8 cellular contexts compared by ENCODE assay signal in the genomic region with DNA sequence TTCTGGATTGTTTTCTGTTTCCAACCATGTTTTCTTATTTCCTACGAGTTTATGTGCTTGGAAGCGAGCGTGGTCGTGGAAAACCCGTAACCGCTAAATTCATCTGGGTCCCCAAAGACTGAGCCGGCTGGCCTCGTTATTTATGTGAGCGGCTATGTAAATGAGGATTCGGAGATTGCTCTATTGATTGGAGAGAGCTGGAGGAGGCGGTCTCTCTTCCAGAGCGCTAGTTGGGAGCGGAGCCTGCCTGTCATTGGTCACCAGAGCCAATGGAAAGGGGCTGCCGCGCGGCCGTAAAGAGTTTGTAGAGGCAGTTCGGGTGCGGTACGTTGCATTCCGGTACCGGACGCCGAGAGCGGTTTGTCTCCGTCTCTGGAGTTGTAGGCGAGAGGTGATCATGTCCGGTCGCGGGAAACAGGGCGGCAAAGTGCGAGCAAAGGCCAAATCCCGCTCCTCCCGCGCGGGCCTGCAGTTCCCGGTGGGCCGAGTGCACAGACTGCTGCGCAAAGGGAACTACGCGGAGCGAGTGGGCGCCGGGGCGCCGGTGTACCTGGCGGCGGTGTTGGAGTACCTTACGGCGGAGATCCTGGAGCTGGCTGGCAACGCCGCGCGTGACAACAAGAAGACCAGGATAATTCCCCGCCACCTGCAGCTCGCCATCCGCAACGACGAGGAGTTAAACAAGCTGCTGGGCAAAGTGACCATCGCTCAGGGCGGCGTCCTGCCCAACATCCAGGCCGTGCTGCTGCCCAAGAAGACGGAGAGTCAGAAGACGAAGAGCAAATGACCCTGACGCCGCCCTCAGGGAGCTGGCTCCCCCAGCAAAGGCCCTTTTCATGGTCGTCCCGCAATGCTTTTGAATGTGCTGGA. TPM values are rescaled to one million over a fixed set of nuclear protein-coding genes. Genes with fewer than 3 reads are reported as not detected.
DNase-seq lines count a peak whose midpoint lies in the region; ATAC-seq and TF ChIP-seq lines count a peak whose summit lies in the region.

No MANE protein-coding gene starts in this region.

- peak overlapping the region; percentile 80 for H3K4me2 ChIP-seq in HCT116 (ENCODE audit: low read length)

- peak overlapping the region; percentile 73 for H3K9ac ChIP-seq in HCT116 (ENCODE audit: low read length)

- H3K27me3 ChIP-seq in HCT116 (ENCODE audit: insufficient read depth, low read length): no peaks in the 10 kb centered on the region

- H3K27me3 Mint-ChIP-seq in activated CD4-positive, alpha-beta T cell treated with anti-CD3 and anti-CD28 coated beads, Interleukin-2, amount 10 ng/mL, durations not matched to agents 7 days and 5 days: no peaks in the 10 kb centered on the region

- no peaks in the 10 kb centered on the region for H3K9me3 Mint-ChIP-seq in activated CD4-positive, alpha-beta T cell treated with anti-CD3 and anti-CD28 coated beads, Interleukin-2, amount 10 ng/mL, durations not matched to agents 7 days and 5 days

- no peaks in the 10 kb centered on the region for H3K79me2 ChIP-seq in HCT116 (ENCODE audit: insufficient read depth, low read length)

- no peaks in the 10 kb centered on the region for H3K9me2 ChIP-seq in HCT116 (ENCODE audit: insufficient read depth)

- RAD21 ChIA-PET in HCT116 (lab: Charles Lee; ENCODE audit: low non-redundant PET in 1 of 2, low total read pairs in 2 of 2, uncharacterized antibody in 2 of 2, unreplicated experiment in 2 of 2): no interaction called here

- POLR2A ChIA-PET in HCT116 (lab: Charles Lee): interaction anchor here (1.2 to 2.9 kb wide), 2 partner anchors 15 to 29 kb away, joined by 3 to 13 read pairs; partner anchors contain the start of genes C12orf60 and WBP11
- POLR2A ChIA-PET in activated CD4-positive, alpha-beta T cell treated with anti-CD3 and anti-CD28 coated beads, Interleukin-2, amount 10 ng/mL, durations not matched to agents 7 days and 5 days (lab: Charles Lee): interaction anchor here (0.6 to 2.6 kb wide), 4 partner anchors 29 to 180 kb away, joined by 3 to 11 read pairs (median 6); partner anchors contain the start of genes C12orf60 and WBP11

- H2AFZ ChIP-seq in HCT116 (ENCODE audit: low read depth, low read length, poor library complexity, severe bottlenecking): no peak overlapping the region

- H3K4me1 ChIP-seq in HCT116 (ENCODE audit: control insufficient read depth in 1 of 2, insufficient read depth in 2 of 2, low read length in 2 of 2): peaks cover 21 to 44% of the 10 kb centered on the region in 2 experiments

- DNase-seq in GM04504 (ENCODE audit: low read depth) (peak; percentile 92), HCT116 (ENCODE audit: low read depth, low spot score) (peak; percentile 74), NB4 (ENCODE audit: low read depth) (peak; percentile 87), dedifferentiated amniotic fluid mesenchymal stem cell (ENCODE audit: extremely low spot score) (peak; percentile 95), left colon (peak; percentile 96 to 98), NCI-H1048 (lab: John Stamatoyannopoulos, UW) (no peak)
- peak; percentile 96 for DNase-seq in activated CD4-positive, alpha-beta T cell treated with anti-CD3 and anti-CD28 coated beads, Interleukin-2, amount 10 ng/mL, durations not matched to agents 7 days and 5 days
- DNase-seq in stimulated activated CD4-positive, alpha-beta T cell treated with anti-CD3 and anti-CD28 coated beads, Interleukin-1b, Interleukin-23, amount 100 ng/mL, for 24 hours (ENCODE audit: low read depth in 4 of 4, low spot score in 1 of 4): peak; percentile 58 to 81 (median 76)

- peak; percentile 73 for ATAC-seq in HCT116
- peak; percentile 70 for ATAC-seq in left colon

- intact Hi-C loops in HCT116 (cut with micrococcal nuclease): loop anchor here (5.0 kb wide), 1 partner anchor 142 kb away; no protein-coding TSS in a partner anchor
- intact Hi-C loops in left colon (cut with DNase I, micrococcal nuclease): no loop called here

- TF ChIP-seq RAD21 in HCT116 (IDR thresholded peaks at IDR 0.05; ENCODE audit: low read depth): no peak

- H3K27ac ChIP-seq in HCT116 (ENCODE audit: low read depth, low read length): peak overlapping the region; percentile 76

- peaks cover 30% of the 10 kb centered on the region for H3K36me3 Mint-ChIP-seq in activated CD4-positive, alpha-beta T cell treated with anti-CD3 and anti-CD28 coated beads, Interleukin-2, amount 10 ng/mL, durations not matched to agents 7 days and 5 days (ENCODE audit: low read depth)

- no peaks in the 10 kb centered on the region for H4K20me1 ChIP-seq in HCT116 (ENCODE audit: insufficient read depth)

- TF ChIP-seq CTCF in HCT116 (IDR thresholded peaks at IDR 0.05 in 2 of 3, conservative IDR thresholded peaks at IDR 0.05 in 1 of 3; ENCODE audit: borderline replicate concordance in 1 of 3, insufficient read depth in 1 of 3, low read depth in 2 of 3, low read length in 2 of 3) (no peak), NB4 (IDR thresholded peaks at IDR 0.05; ENCODE audit: low read depth, low read length) (no peak)

- H3K4me3 Mint-ChIP-seq in activated CD4-positive, alpha-beta T cell treated with anti-CD3 and anti-CD28 coated beads, Interleukin-2, amount 10 ng/mL, durations not matched to agents 7 days and 5 days: peak overlapping the region; percentile 96

- H3K4me3 ChIP-seq in HCT116 (replicated peaks in 1 of 2; ENCODE audit: low read depth in 1 of 2, low read length in 2 of 2): peak overlapping the region; percentile 64 to 65
- peak overlapping the region; percentile 73 for H3K4me3 ChIP-seq in NB4 (ENCODE audit: low read depth, low read length)

- BruUV-seq in HCT116 (replicated peaks; lab: Mats Ljungman, UMichigan): TSS peak; percentile 86

- peaks cover 39% of the 10 kb centered on the region for H3K4me1 Mint-ChIP-seq in activated CD4-positive, alpha-beta T cell treated with anti-CD3 and anti-CD28 coated beads, Interleukin-2, amount 10 ng/mL, durations not matched to agents 7 days and 5 days

- TF ChIP-seq POLR2A in HCT116 (IDR thresholded peaks at IDR 0.05; ENCODE audit: borderline replicate concordance, extremely low read depth, insufficient read depth, insufficient read length) (no peak), NB4 (IDR thresholded peaks at IDR 0.05; ENCODE audit: extremely low read depth, insufficient read length) (peak; percentile 61)

- peak overlapping the region; percentile 98 for H3K27ac Mint-ChIP-seq in activated CD4-positive, alpha-beta T cell treated with anti-CD3 and anti-CD28 coated beads, Interleukin-2, amount 10 ng/mL, durations not matched to agents 7 days and 5 days

- H3K9me3 ChIP-seq in HCT116 (ENCODE audit: control insufficient read depth in 1 of 2, insufficient read depth in 1 of 2, low read depth in 1 of 2, low read length in 2 of 2): no peaks in the 10 kb centered on the region

- CTCF ChIA-PET in HCT116 (lab: Charles Lee): no interaction called here
- CTCF ChIA-PET in activated CD4-positive, alpha-beta T cell treated with anti-CD3 and anti-CD28 coated beads, Interleukin-2, amount 10 ng/mL, durations not matched to agents 7 days and 5 days (lab: Charles Lee): interaction anchor here (0.7 to 2.6 kb wide), 5 partner anchors 7 to 447 kb away, joined by 3 to 19 read pairs (median 6); partner anchors contain the start of gene RERG

- H3K36me3 ChIP-seq in HCT116 (ENCODE audit: control insufficient read depth in 1 of 2, insufficient read depth in 2 of 2, low read length in 2 of 2): no peaks in the 10 kb centered on the region

TF ChIP-seq in HCT116, 20 proteins besides CTCF, POLR2A, EP300 and RAD21:
- TF ChIP-seq CBX3 (IDR thresholded peaks at IDR 0.05; ENCODE audit: low read depth): no peak
- TF ChIP-seq, protein P1, sequence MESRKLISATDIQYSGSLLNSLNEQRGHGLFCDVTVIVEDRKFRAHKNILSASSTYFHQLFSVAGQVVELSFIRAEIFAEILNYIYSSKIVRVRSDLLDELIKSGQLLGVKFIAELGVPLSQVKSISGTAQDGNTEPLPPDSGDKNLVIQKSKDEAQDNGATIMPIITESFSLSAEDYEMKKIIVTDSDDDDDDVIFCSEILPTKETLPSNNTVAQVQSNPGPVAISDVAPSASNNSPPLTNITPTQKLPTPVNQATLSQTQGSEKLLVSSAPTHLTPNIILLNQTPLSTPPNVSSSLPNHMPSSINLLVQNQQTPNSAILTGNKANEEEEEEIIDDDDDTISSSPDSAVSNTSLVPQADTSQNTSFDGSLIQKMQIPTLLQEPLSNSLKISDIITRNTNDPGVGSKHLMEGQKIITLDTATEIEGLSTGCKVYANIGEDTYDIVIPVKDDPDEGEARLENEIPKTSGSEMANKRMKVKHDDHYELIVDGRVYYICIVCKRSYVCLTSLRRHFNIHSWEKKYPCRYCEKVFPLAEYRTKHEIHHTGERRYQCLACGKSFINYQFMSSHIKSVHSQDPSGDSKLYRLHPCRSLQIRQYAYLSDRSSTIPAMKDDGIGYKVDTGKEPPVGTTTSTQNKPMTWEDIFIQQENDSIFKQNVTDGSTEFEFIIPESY (IDR thresholded peaks at IDR 0.05; ENCODE audit: extremely low read depth, insufficient replicate concordance, low read length): no peak
- peak; percentile 94 for TF ChIP-seq SP1 (IDR thresholded peaks at IDR 0.05; ENCODE audit: low read depth)
- TF ChIP-seq ZNF274 (IDR thresholded peaks at IDR 0.05; ENCODE audit: low read depth, low read length): no peak
- peak; percentile 86 for TF ChIP-seq POLR2AphosphoS5 (IDR thresholded peaks at IDR 0.05; ENCODE audit: low read depth, low read length)
- TF ChIP-seq SIN3A (IDR thresholded peaks at IDR 0.05; ENCODE audit: low read depth): no peak
- no peak for TF ChIP-seq ATF3 (IDR thresholded peaks at IDR 0.05)
- no peak for TF ChIP-seq FOSL1 (IDR thresholded peaks at IDR 0.05; ENCODE audit: low read depth)
- TF ChIP-seq JUND (IDR thresholded peaks at IDR 0.05): no peak

RNA-seq across cellular contexts. Expression of gene WBP11, which starts 29.0 kb away (rescaled TPM):
- 67.4 TPM for total RNA-seq in HCT116 (2021; ENCODE audit: unreplicated experiment)
- 29.7 and 34.0 TPM in 2 replicates for polyA plus RNA-seq in HCT116 (2012)
- total RNA-seq in activated CD4-positive, alpha-beta T cell treated with anti-CD3 and anti-CD28 coated beads, Interleukin-2, amount 10 ng/mL, durations not matched to agents 7 days and 5 days: 10 to 100 TPM; 83.9 to 95.7 TPM
- 10 to 100 TPM; 38.0 to 44.1 TPM for total RNA-seq in left colon

RNA-seq across cellular contexts. Expression of gene C12orf60, which starts 29.2 kb away (rescaled TPM):
- total RNA-seq in HCT116 (2021; ENCODE audit: unreplicated experiment) (3.5 TPM), left colon (under 1 TPM; 0.31 to 0.89 TPM)
- polyA plus RNA-seq in HCT116 (2012): 1.5 and 1.6 TPM in 2 replicates
- total RNA-seq in activated CD4-positive, alpha-beta T cell treated with anti-CD3 and anti-CD28 coated beads, Interleukin-2, amount 10 ng/mL, durations not matched to agents 7 days and 5 days: 1 to 10 TPM in 1 of 2 experiments, under 1 TPM in 1; 1.00 to 1.3 TPM

RNA-seq across cellular contexts. Expression of gene SMCO3, which starts 39.7 kb away (rescaled TPM):
- total RNA-seq in HCT116 (2021; ENCODE audit: unreplicated experiment): not detected
- polyA plus RNA-seq in HCT116 (2012): not detected in 2 replicates
- not detected for total RNA-seq in activated CD4-positive, alpha-beta T cell treated with anti-CD3 and anti-CD28 coated beads, Interleukin-2, amount 10 ng/mL, durations not matched to agents 7 days and 5 days
- total RNA-seq in left colon: not detected
